14 cellular contexts compared by ENCODE assay signal in the genomic region with DNA sequence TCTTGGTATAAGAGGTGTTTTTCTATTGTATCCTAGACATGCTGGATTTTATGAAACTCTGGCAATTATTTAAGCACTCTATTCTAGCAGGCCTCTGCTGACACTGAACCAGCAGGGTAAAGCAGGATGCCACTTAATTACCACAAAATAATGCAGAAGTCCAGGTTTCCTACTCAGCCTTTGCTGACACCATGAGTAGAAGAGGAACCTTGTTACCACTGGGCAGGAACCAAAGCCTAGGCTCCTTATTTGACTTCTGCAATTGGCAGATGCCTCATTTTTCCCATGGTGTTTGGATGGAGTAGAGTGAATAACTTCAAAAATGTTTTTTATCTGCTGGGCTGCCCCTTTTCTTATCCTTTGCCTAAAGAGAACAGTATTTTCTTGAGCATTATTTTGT.
"Had no signal": no experiment of that assay in that cellular context is flagged by ENCODE, and none has a peak within 500 bp of the region (broad histone marks: within the 10 kb centered on the region; RNA-seq: fewer than 3 reads in every experiment).

No MANE protein-coding gene starts in this region.

- DNase-seq: activated B cell treated with CpG ODN at 0.5 μM for 24 hours; activated CD4-positive, alpha-beta T cell treated with anti-CD3 and anti-CD28 coated beads for 4 hours; activated CD8-positive, alpha-beta T cell treated with anti-CD3 and anti-CD28 coated beads, Interleukin-2, amount 10 ng/mL, durations not matched to agents 7 days and 5 days; activated naive CD4-positive, alpha-beta T cell treated with anti-CD3 and anti-CD28 coated beads, Interleukin-2, amount 10 ng/mL, durations not matched to agents 7 days and 5 days; activated naive CD8-positive, alpha-beta T cell treated with anti-CD3 and anti-CD28 coated beads, Interleukin-2, amount 50 U/mL, for 24 hours; activated T-cell treated with anti-CD3 and anti-CD28 coated beads, Interleukin-2, amount 50 U/mL, for 24 hours; central memory CD4-positive, alpha-beta T cell; endodermal cell; foreskin melanocyte; occipital lobe had no signal

- ATAC-seq: activated CD8-positive, alpha-beta T cell treated with anti-CD3 and anti-CD28 coated beads, Interleukin-2, amount 10 ng/mL, durations not matched to agents 7 days and 5 days; activated naive CD8-positive, alpha-beta T cell treated with anti-CD3 and anti-CD28 coated beads, Interleukin-2, amount 50 U/mL, for 24 hours had no signal

- H3K4me1 ChIP-seq: right atrium auricular region, suprapubic skin had no signal

- H3K27ac ChIP-seq: epithelial cell of prostate, right atrium auricular region, skin epidermis, suprapubic skin had no signal

- H3K27me3 ChIP-seq: right atrium auricular region, suprapubic skin had no signal

- H3K9me3 ChIP-seq: right atrium auricular region, suprapubic skin had no signal

- H3K36me3 ChIP-seq: right atrium auricular region, suprapubic skin had no signal

- H3K4me3 ChIP-seq: right atrium auricular region, skin epidermis, suprapubic skin had no signal
